In genomic region chr7:82572195-82572880, GRCh38 we compare ENCODE assay signal across 8 cellular contexts.
DNase-seq lines count a peak whose midpoint lies in the region; ATAC-seq, FAIRE-seq and TF ChIP-seq lines count a peak whose summit lies in the region.

No MANE protein-coding gene starts in this region.

- in situ Hi-C loops in G401 (cut with HindIII; ENCODE audit: low sequenced_read_pairs), result no loop called here
- in situ Hi-C loops in transverse colon (cut with MboI; ENCODE audit: low pct_ligation_motif_present in 1 of 4, low pct_unique_long_range_greater_than_20kb in 1 of 4, low sequenced_read_pairs in 3 of 4), result loop anchor here in 3 of 4 donors (10.0 to 25.0 kb wide), 6 partner anchors 335 to 1085 kb away; no protein-coding TSS in a partner anchor

- no peaks in the 10 kb centered on the region for H3K36me3 Mint-ChIP-seq in osteocyte (ENCODE audit: unreplicated experiment)

- WGBS in gastroesophageal sphincter (ENCODE audit: low coverage in 1 of 2), 2 donors, result 2 to 3% methylated on average over 9 of the region's 9 CpGs
- 0 to 3% methylated on average over 2 to 9 of the region's 9 CpGs for WGBS in transverse colon (ENCODE audit: low coverage in 1 of 2), 2 donors

- POLR2A ChIA-PET in RWPE1 (lab: Yijun Ruan, JAX; ENCODE audit: low non-redundant PET), result no interaction called here

- peak overlapping the region; percentile 21 for H3K4me3 Mint-ChIP-seq in osteocyte (ENCODE audit: unreplicated experiment)

- intact Hi-C loops in transverse colon (cut with DNase I; ENCODE audit: low total_unique reads), result loop anchor here (1.0 to 10.0 kb wide), 3 partner anchors 10 to 528 kb away; no protein-coding TSS in a partner anchor

- H3K4me1 Mint-ChIP-seq in osteocyte (ENCODE audit: unreplicated experiment), result peaks cover 5% of the 10 kb centered on the region

- H3K27ac Mint-ChIP-seq in osteocyte (ENCODE audit: unreplicated experiment), result no peak overlapping the region

- TF ChIP-seq CTCF in RWPE1 (conservative IDR thresholded peaks at IDR 0.05; ENCODE audit: low read depth) (peak; percentile 97), gastroesophageal sphincter (IDR thresholded peaks at IDR 0.05) (peak; percentile 75 to 92 (median 83)), osteocyte (IDR thresholded peaks at IDR 0.05) (peak; percentile 97), transverse colon (IDR thresholded peaks at IDR 0.05) (peak; percentile 75 to 90 (median 86))

- H3K4me3 ChIP-seq in gastroesophageal sphincter (no peak overlapping the region), transverse colon (no peak overlapping the region)

- CTCF ChIA-PET in RWPE1 (lab: Yijun Ruan, JAX), result interaction anchor here (0.5 to 1.9 kb wide), 10 partner anchors 13 to 830 kb away, joined by 3 to 4 read pairs (median 3); no protein-coding TSS in a partner anchor

- TF ChIP-seq POLR2A in H54 (IDR thresholded peaks at IDR 0.05; ENCODE audit: low read depth, low read length) (no peak), gastroesophageal sphincter (IDR thresholded peaks at IDR 0.05) (no peak), transverse colon (IDR thresholded peaks at IDR 0.05) (no peak)

- H3K27me3 ChIP-seq in gastroesophageal sphincter, result no peaks in the 10 kb centered on the region
- H3K27me3 ChIP-seq in transverse colon, result no peaks in the 10 kb centered on the region

- H3K9me3 Mint-ChIP-seq in osteocyte (ENCODE audit: unreplicated experiment), result no peaks in the 10 kb centered on the region

- DNase-seq in G401 (ENCODE audit: low spot score) (peak; percentile 86), H54 (ENCODE audit: insufficient read length, low spot score) (peak; percentile 44), LoVo (ENCODE audit: low spot score) (peak; percentile 86), RWPE1 (ENCODE audit: low spot score) (peak; percentile 75), osteocyte (ENCODE audit: extremely low spot score, unreplicated experiment) (peak; percentile 91), transverse colon (peak; percentile 83)
- peak; percentile 15 for DNase-seq in activated effector memory CD4-positive, alpha-beta T cell treated with Interleukin-2 at 50 U/mL for 16 hours

- peak; percentile 72 for FAIRE-seq in H54 (lab: Jason Lieb, UNC)

- no peaks in the 10 kb centered on the region for H3K27me3 Mint-ChIP-seq in osteocyte (ENCODE audit: unreplicated experiment)

- H3K9me3 ChIP-seq in gastroesophageal sphincter (no peaks in the 10 kb centered on the region), transverse colon (no peaks in the 10 kb centered on the region)

- no peak for TF ChIP-seq EP300 in gastroesophageal sphincter (IDR thresholded peaks at IDR 0.05)
- TF ChIP-seq EP300 in transverse colon (IDR thresholded peaks at IDR 0.05; ENCODE audit: low read depth), result no peak

- H3K36me3 ChIP-seq in gastroesophageal sphincter (no peaks in the 10 kb centered on the region), transverse colon (no peaks in the 10 kb centered on the region)

- peak; percentile 84 for ATAC-seq in gastroesophageal sphincter

- H3K27ac ChIP-seq in RWPE1 (no peak overlapping the region), gastroesophageal sphincter (no peak overlapping the region), transverse colon (no peak overlapping the region)

- H3K4me1 ChIP-seq in gastroesophageal sphincter (peaks cover under 1 to 11% (median 4%) of the 10 kb centered on the region in 3 donors), transverse colon (no peaks in the 10 kb centered on the region)

Comparison
In these comparisons a context has a peak if more than half of its experiments do, and no peak if none do; other contexts are left out.
1. DNase-seq: peak in every context shown above with its lines; median percentile 91 in osteocyte; 86 in G401; 86 in LoVo; 83 in transverse colon; 75 in RWPE1; 44 in H54; 15 in activated effector memory CD4-positive, alpha-beta T cell treated with Interleukin-2 at 50 U/mL for 16 hours.